13 cellular contexts compared by ENCODE assay signal in the genomic region with DNA sequence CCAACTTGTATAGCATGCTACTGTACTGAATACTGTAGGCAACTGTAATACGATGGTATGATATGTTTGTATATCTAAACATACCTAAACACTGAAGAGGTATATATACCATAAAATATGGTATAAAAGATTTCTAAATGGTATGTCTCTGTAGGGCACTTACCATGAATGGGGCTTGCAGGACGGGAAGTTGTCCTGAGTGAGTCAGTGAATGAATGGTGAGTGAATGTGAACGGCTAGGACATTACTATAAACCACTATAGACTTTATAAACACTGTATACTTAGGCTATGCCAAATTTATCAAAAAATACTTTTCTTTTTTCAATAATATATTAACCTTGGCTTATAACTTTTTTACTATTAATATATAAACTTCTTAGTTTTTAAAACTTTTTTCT.
"Had no signal": no experiment of that assay in that cellular context is flagged by ENCODE, and none has a peak within 500 bp of the region (broad histone marks: within the 10 kb centered on the region; RNA-seq: fewer than 3 reads in every experiment).

No MANE protein-coding gene starts in this region.

- H3K27me3 ChIP-seq: adrenal gland, esophagus muscularis mucosa, heart right ventricle, sigmoid colon, testis had no signal

- H3K4me1 ChIP-seq: esophagus muscularis mucosa, sigmoid colon, testis had no signal

- H3K27ac ChIP-seq: adrenal gland, esophagus muscularis mucosa, heart right ventricle, sigmoid colon, testis had no signal

- DNase-seq: activated CD4-positive, alpha-beta T cell treated with anti-CD3 and anti-CD28 coated beads, Interleukin-2, amount 50 U/mL, for 1 hour; activated CD4-positive, CD25-positive, alpha-beta regulatory T cell; activated naive CD4-positive, alpha-beta T cell treated with anti-CD3 and anti-CD28 coated beads, Interleukin-2, amount 50 U/mL, for 16 hours; adrenal gland; heart right ventricle; islet precursor cell; nucleus accumbens; sigmoid colon; stimulated activated CD4-positive, alpha-beta T cell treated with anti-CD3 and anti-CD28 coated beads, Interleukin-15, amount 100 ng/mL, for 24 hours; stimulated activated CD4-positive, alpha-beta T cell treated with anti-CD3 and anti-CD28 coated beads, Interleukin-4, amount 100 ng/mL, for 24 hours; stimulated activated naive CD8-positive, alpha-beta T cell treated with anti-CD3 and anti-CD28 coated beads, Interleukin-15, amount 100 ng/mL, for 72 hours; testis had no signal

- H3K4me3 ChIP-seq: adrenal gland, esophagus muscularis mucosa, heart right ventricle, sigmoid colon, testis had no signal

- H3K9me3 ChIP-seq: adrenal gland, esophagus muscularis mucosa, heart right ventricle, sigmoid colon, testis had no signal
